8 cellular contexts compared by ENCODE assay signal in genomic region chr10:124093076-124093773, GRCh38. TPM values are rescaled to one million over a fixed set of nuclear protein-coding genes. Genes with fewer than 3 reads are reported as not detected.
DNase-seq lines count a peak whose midpoint lies in the region; ATAC-seq, FAIRE-seq and TF ChIP-seq lines count a peak whose summit lies in the region.

Gene CHST15, minus strand, starts transcription at chr10:124093598. Its CDS starts 47,386 bp downstream, at chr10:124046212.

- peak; percentile 76 for TF ChIP-seq POLR2A in breast epithelium (IDR thresholded peaks at IDR 0.05)

- POLR2A ChIA-PET in activated CD4-positive, alpha-beta T cell treated with anti-CD3 and anti-CD28 coated beads, Interleukin-2, amount 10 ng/mL, durations not matched to agents 7 days and 5 days (lab: Charles Lee) = no interaction called here

- H3K4me3 ChIP-seq in breast epithelium (peak within 1 kb of the TSS; percentile 56 to 99 (median 75)), kidney (ENCODE audit: low read length in 2 of 2) (peak within 1 kb of the TSS; percentile 45 to 59), skeletal muscle tissue (ENCODE audit: low read length in 3 of 3) (peak within 1 kb of the TSS; percentile 74 to 77 (median 76))

- peaks cover 5% of the 10 kb centered on the region for H3K4me1 Mint-ChIP-seq in activated CD4-positive, alpha-beta T cell treated with anti-CD3 and anti-CD28 coated beads, Interleukin-2, amount 10 ng/mL, durations not matched to agents 7 days and 5 days

- H3K9me3 ChIP-seq in breast epithelium (no peaks in the 10 kb centered on the region), kidney (ENCODE audit: control insufficient read depth in 1 of 2, low read length in 2 of 2) (peaks cover 0 to 4% of the 10 kb centered on the region in 2 donors), skeletal muscle tissue (ENCODE audit: control insufficient read depth in 3 of 3, low read length in 3 of 3) (peaks cover 0 to 2% (median 0%) of the 10 kb centered on the region in 3 donors)

- CTCF ChIA-PET in activated CD4-positive, alpha-beta T cell treated with anti-CD3 and anti-CD28 coated beads, Interleukin-2, amount 10 ng/mL, durations not matched to agents 7 days and 5 days (lab: Charles Lee) = interaction anchor here (0.8 kb wide), 1 partner anchor 9 kb away, joined by 4 read pairs; no protein-coding TSS in a partner anchor

- TF ChIP-seq CTCF in breast epithelium (IDR thresholded peaks at IDR 0.05) (no peak), kidney (IDR thresholded peaks at IDR 0.05; ENCODE audit: borderline replicate concordance, extremely low read depth, insufficient read depth) (no peak)

- no peak within 1 kb of the TSS for H3K9ac ChIP-seq in kidney (ENCODE audit: low read length in 2 of 2)
- peak within 1 kb of the TSS; percentile 71 to 82 (median 82) for H3K9ac ChIP-seq in skeletal muscle tissue (ENCODE audit: low read depth in 1 of 3, low read length in 3 of 3)

- no peaks in the 10 kb centered on the region for H3K36me3 Mint-ChIP-seq in activated CD4-positive, alpha-beta T cell treated with anti-CD3 and anti-CD28 coated beads, Interleukin-2, amount 10 ng/mL, durations not matched to agents 7 days and 5 days (ENCODE audit: low read depth)

- H3K4me1 ChIP-seq in breast epithelium (no peaks in the 10 kb centered on the region), kidney (ENCODE audit: control insufficient read depth in 1 of 2, insufficient read depth in 1 of 2, low read depth in 1 of 2, low read length in 2 of 2) (peaks cover 0 to 15% of the 10 kb centered on the region in 2 donors), skeletal muscle tissue (ENCODE audit: control insufficient read depth in 3 of 3, insufficient read depth in 3 of 3, low read length in 3 of 3) (peaks cover 38 to 66% (median 54%) of the 10 kb centered on the region in 3 donors)

- peak within 1 kb of the TSS; percentile 34 for H3K4me3 Mint-ChIP-seq in activated CD4-positive, alpha-beta T cell treated with anti-CD3 and anti-CD28 coated beads, Interleukin-2, amount 10 ng/mL, durations not matched to agents 7 days and 5 days

- H3K27me3 ChIP-seq in breast epithelium = no peaks in the 10 kb centered on the region
- no peaks in the 10 kb centered on the region for H3K27me3 ChIP-seq in skeletal muscle tissue (ENCODE audit: control insufficient read depth in 3 of 3, insufficient read depth in 3 of 3, low read length in 3 of 3)

- FAIRE-seq in kidney (lab: Jason Lieb, UNC) = no peak

- peaks cover 2% of the 10 kb centered on the region for H3K9me3 Mint-ChIP-seq in activated CD4-positive, alpha-beta T cell treated with anti-CD3 and anti-CD28 coated beads, Interleukin-2, amount 10 ng/mL, durations not matched to agents 7 days and 5 days

- no peak for DNase-seq in activated CD4-positive, alpha-beta T cell treated with anti-CD3 and anti-CD28 coated beads, Interleukin-2, amount 10 ng/mL, durations not matched to agents 7 days and 5 days
- DNase-seq in activated CD4-positive, alpha-beta T cell treated with anti-CD3 and anti-CD28 coated beads for 1 hour = no peak
- peak; percentile 83 for DNase-seq in M059J (ENCODE audit: low read depth)
- peak; percentile 53 to 72 for DNase-seq in breast epithelium (ENCODE audit: low spot score in 2 of 2)
- peak; percentile 90 for DNase-seq in kidney

- H3K27me3 Mint-ChIP-seq in activated CD4-positive, alpha-beta T cell treated with anti-CD3 and anti-CD28 coated beads, Interleukin-2, amount 10 ng/mL, durations not matched to agents 7 days and 5 days = peaks cover 68% of the 10 kb centered on the region

- ATAC-seq in HG03280 (IDR thresholded peaks at IDR 0.05; ENCODE audit: unreplicated experiment) = no peak
- ATAC-seq in HG02763 (IDR thresholded peaks at IDR 0.05; ENCODE audit: unreplicated experiment) = no peak

- H3K27ac ChIP-seq in breast epithelium = peak within 1 kb of the TSS; percentile 88 to 99
- peak within 1 kb of the TSS; percentile 77 to 91 for H3K27ac ChIP-seq in kidney (ENCODE audit: low read depth in 2 of 2, low read length in 2 of 2)
- H3K27ac ChIP-seq in skeletal muscle tissue (ENCODE audit: low read depth, low read length) = peak within 1 kb of the TSS; percentile 74

- intact Hi-C loops in breast epithelium (cut with DNase I; ENCODE audit: low total_unique reads) = no loop called here
- intact Hi-C loops in kidney (cut with DNase I) = no loop called here

- H3K36me3 ChIP-seq in breast epithelium (no peaks in the 10 kb centered on the region), kidney (ENCODE audit: control insufficient read depth in 1 of 2, insufficient read depth in 2 of 2, low read length in 2 of 2) (no peaks in the 10 kb centered on the region), skeletal muscle tissue (ENCODE audit: control insufficient read depth in 3 of 3, insufficient read depth in 3 of 3, low read length in 3 of 3) (no peaks in the 10 kb centered on the region)

- H3K27ac Mint-ChIP-seq in activated CD4-positive, alpha-beta T cell treated with anti-CD3 and anti-CD28 coated beads, Interleukin-2, amount 10 ng/mL, durations not matched to agents 7 days and 5 days = no peak within 1 kb of the TSS

RNA-seq across cellular contexts. Expression of gene CHST15, which starts in this region (rescaled TPM):
- not detected for total RNA-seq in activated CD4-positive, alpha-beta T cell treated with anti-CD3 and anti-CD28 coated beads, Interleukin-2, amount 10 ng/mL, durations not matched to agents 7 days and 5 days
- total RNA-seq in M059J (2014; rRNA removed; shearing (Covaris generic)) = 15.2 and 15.6 TPM in 2 replicates
- total RNA-seq in breast epithelium (10 to 100 TPM; 19.0 to 57.8 (median 56.4) TPM), kidney (39.7 TPM), skeletal muscle tissue (19.3 TPM)
- 2.8 TPM for polyA plus RNA-seq in kidney (ENCODE audit: insufficient read depth, low read depth, low replicate concordance)

Comparison
In these comparisons a context has a peak if more than half of its experiments do, and no peak if none do; other contexts are left out.
1. RNA of gene CHST15 (total RNA-seq): 19.0 to 57.8 TPM in breast epithelium, 39.7 TPM in kidney (single experiment), 19.3 TPM in skeletal muscle tissue (single experiment) and 15.2 to 15.6 TPM in M059J; not detected in activated CD4-positive, alpha-beta T cell treated with anti-CD3 and anti-CD28 coated beads, Interleukin-2, amount 10 ng/mL, durations not matched to agents 7 days and 5 days; every median in the first group is over 10 times any median in the second.
2. DNase-seq: peak in M059J (single experiment), breast epithelium (2 of 2) and kidney (single experiment); none in activated CD4-positive, alpha-beta T cell treated with anti-CD3 and anti-CD28 coated beads, Interleukin-2, amount 10 ng/mL, durations not matched to agents 7 days and 5 days (single experiment) and activated CD4-positive, alpha-beta T cell treated with anti-CD3 and anti-CD28 coated beads for 1 hour (single experiment).
3. H3K9ac ChIP-seq: peak in skeletal muscle tissue (3 of 3); none in kidney (0 of 2).
4. Peak in every context shown above with its lines, with median percentiles within 50 percentile points of each other: H3K27ac ChIP-seq and H3K4me3 ChIP-seq.